25 cellular contexts compared by ENCODE assay signal in the genomic region with DNA sequence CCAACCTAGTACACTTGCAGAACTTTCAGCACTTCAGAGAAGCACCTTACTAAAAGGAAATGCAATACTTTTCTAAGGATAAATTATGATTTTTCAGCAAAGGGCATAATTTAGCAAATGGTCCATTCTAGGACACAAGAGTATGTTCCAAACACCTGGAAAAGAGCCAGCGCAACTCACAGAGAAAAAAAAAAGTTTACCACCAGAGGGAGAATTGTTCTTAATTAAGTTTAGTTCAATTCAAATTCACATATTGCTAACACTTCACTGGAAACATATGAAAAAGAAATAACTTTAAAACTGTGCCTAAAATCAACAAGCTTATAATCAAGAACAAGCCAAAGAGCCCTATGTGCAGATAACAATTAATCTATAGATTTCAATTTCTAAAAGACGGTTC.
"Had no signal": no experiment of that assay in that cellular context is flagged by ENCODE, and none has a peak within 500 bp of the region (broad histone marks: within the 10 kb centered on the region; RNA-seq: fewer than 3 reads in every experiment).

No MANE protein-coding gene starts in this region.

- H3K4me2 ChIP-seq: smooth muscle cell had no signal

- DNase-seq: activated CD4-positive, alpha-beta memory T cell treated with anti-CD3 and anti-CD28 coated beads, Interleukin-2, amount 10 ng/mL, durations not matched to agents 7 days and 5 days; activated CD4-positive, alpha-beta T cell treated with anti-CD3 and anti-CD28 coated beads for 1 hour; activated CD4-positive, alpha-beta T cell treated with anti-CD3 and anti-CD28 coated beads, Interleukin-2, amount 10 ng/mL, durations not matched to agents 7 days and 5 days; activated CD8-positive, alpha-beta memory T cell treated with anti-CD3 and anti-CD28 coated beads, Interleukin-2, amount 50 U/mL, for 48 hours; activated gamma-delta T cell; activated naive CD4-positive, alpha-beta T cell treated with anti-CD3 and anti-CD28 coated beads, Interleukin-2, amount 50 U/mL, for 16 hours; activated T-cell treated with anti-CD3 and anti-CD28 coated beads, Interleukin-2, amount 50 U/mL, for 24 hours; amniotic stem cell; brain microvascular endothelial cell; caudate nucleus; cortex of kidney; effector memory CD8-positive, alpha-beta T cell; left ventricle myocardium inferior; ovary; psoas muscle; stimulated activated CD4-positive, alpha-beta T cell treated with anti-CD3 and anti-CD28 coated beads, Interleukin-1b, Interleukin-23, amount 100 ng/mL, for 48 hours; stimulated activated CD4-positive, alpha-beta T cell treated with anti-CD3 and anti-CD28 coated beads, Interleukin-4, amount 100 ng/mL, for 4 hours; stimulated activated CD8-positive, alpha-beta memory T cell treated with anti-CD3 and anti-CD28 coated beads, Interleukin-4, amount 100 ng/mL, for 48 hours; stimulated activated naive B cell treated with anti-CD40 and anti-IgM and Interleukin-4, amounts not matched to agents 10 μg/mL and 1 μg/mL and 100 μg/mL, for 72 hours; T-helper 2 cell had no signal

- ATAC-seq: effector memory CD8-positive, alpha-beta T cell; psoas muscle; stimulated activated naive B cell treated with anti-CD40 and anti-IgM and Interleukin-4, amounts not matched to agents 10 μg/mL and 1 μg/mL and 100 μg/mL, for 72 hours; WTC11 had no signal

- H3K27me3 ChIP-seq: brain microvascular endothelial cell, esophagus muscularis mucosa, ovary, suprapubic skin, tibial nerve had no signal

- H3K36me3 ChIP-seq: brain microvascular endothelial cell, esophagus muscularis mucosa, left ventricle myocardium inferior, ovary, suprapubic skin, tibial nerve had no signal

- H3K27ac ChIP-seq: brain microvascular endothelial cell, esophagus muscularis mucosa, left ventricle myocardium inferior, ovary, psoas muscle, suprapubic skin had no signal

- H3K4me3 ChIP-seq: esophagus muscularis mucosa, left ventricle myocardium inferior, ovary, psoas muscle, smooth muscle cell, suprapubic skin, tibial nerve had no signal

- H3K4me1 ChIP-seq: esophagus muscularis mucosa, left ventricle myocardium inferior, psoas muscle, suprapubic skin, tibial nerve had no signal

- H3K9me3 ChIP-seq: esophagus muscularis mucosa, ovary, psoas muscle, suprapubic skin, tibial nerve had no signal
